In the genomic region with DNA sequence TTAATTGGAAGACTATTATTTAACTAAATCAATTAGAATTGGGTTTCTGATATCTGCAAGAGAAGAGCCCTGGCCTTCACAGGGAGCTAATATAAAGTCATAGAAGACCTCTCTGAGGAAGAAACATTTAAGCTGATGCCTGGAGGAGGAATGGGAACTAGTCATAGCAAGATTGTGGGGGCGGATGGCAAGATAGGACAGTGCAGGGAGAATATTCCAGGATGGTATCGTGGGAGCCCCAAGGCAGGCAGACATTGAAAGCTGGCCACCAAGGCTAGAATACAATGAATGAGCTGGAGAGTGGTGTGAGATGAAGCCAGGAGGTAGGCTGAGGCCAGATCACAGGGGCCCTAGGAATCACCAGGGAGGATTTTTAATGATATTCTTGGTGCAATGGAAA, we compare ENCODE assay signal across 14 cellular contexts.
"Had no signal": no experiment of that assay in that cellular context is flagged by ENCODE, and none has a peak within 500 bp of the region (broad histone marks: within the 10 kb centered on the region; RNA-seq: fewer than 3 reads in every experiment).

No MANE protein-coding gene starts in this region.

- ATAC-seq: lower lobe of right lung; naive thymus-derived CD8-positive, alpha-beta T cell; sciatic nerve; SK-N-SH treated with all-trans-retinoic acid at 6 μM for 48 hours had no signal

- H3K4me3 ChIP-seq: lower lobe of right lung, prostate gland had no signal

- H3K9me3 Mint-ChIP-seq: naive thymus-derived CD8-positive, alpha-beta T cell had no signal

- H3K27ac Mint-ChIP-seq: activated naive CD8-positive, alpha-beta T cell; activated T-cell treated with anti-CD3 and anti-CD28 coated beads, Interleukin-2, amount 50 U/mL, for 24 hours had no signal

- H3K27ac ChIP-seq: lower lobe of right lung, prostate gland had no signal

- H3K36me3 ChIP-seq: lower lobe of right lung, prostate gland had no signal

- H3K36me3 Mint-ChIP-seq: activated naive CD8-positive, alpha-beta T cell had no signal

- H3K9me3 ChIP-seq: lower lobe of right lung, prostate gland had no signal

- DNase-seq: activated effector memory CD4-positive, alpha-beta T cell treated with anti-CD3 and anti-CD28 coated beads, Interleukin-2, amount 50 U/mL, for 16 hours; activated T-cell treated with anti-CD3 and anti-CD28 coated beads, Interleukin-2, amount 50 U/mL, for 24 hours; erythroblast; hypothalamus; lower lobe of right lung; naive thymus-derived CD8-positive, alpha-beta T cell; occipital lobe; stimulated activated naive CD4-positive, alpha-beta T cell; substantia nigra; trophoblast cell had no signal

- H3K27me3 Mint-ChIP-seq: activated naive CD8-positive, alpha-beta T cell; activated T-cell treated with anti-CD3 and anti-CD28 coated beads, Interleukin-2, amount 50 U/mL, for 24 hours had no signal

- H3K4me3 Mint-ChIP-seq: activated naive CD8-positive, alpha-beta T cell; activated T-cell treated with anti-CD3 and anti-CD28 coated beads, Interleukin-2, amount 50 U/mL, for 24 hours had no signal

- H3K4me1 ChIP-seq: prostate gland had no signal
